Comparison of ENCODE assay signal across 23 cellular contexts in the genomic region with DNA sequence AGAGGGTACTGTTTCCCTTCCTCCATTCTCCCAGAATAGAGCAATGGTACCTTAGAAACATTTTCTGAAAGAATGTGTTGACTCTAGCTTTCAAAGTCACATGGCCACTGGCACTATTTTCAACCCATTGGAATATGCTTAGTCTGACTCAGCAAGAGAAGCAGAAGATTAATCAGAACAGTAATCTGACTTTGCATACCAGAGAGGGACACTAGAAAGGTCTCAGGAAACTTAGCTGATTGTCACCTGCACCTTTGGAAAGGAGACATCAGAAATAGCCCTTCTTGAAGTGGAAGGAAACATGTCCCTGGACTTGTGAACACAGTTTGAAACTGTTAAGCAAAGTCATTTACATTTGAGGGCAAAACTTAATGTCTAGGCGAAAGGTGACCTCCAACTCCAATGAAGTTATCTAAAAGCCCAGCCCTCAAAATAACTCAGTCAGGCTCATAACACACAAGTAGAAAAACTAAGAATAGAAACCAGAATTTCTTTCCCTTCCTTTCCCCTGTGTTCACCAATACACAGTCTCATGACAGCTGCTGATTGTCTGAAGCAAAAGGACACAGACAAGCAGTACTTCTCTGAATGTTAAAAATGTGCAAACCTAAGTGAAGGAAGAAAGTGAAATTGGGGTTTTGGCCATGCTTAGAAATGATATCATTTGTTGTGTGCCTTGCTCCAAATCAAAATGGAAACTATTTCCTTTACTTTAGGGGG.
DNase-seq lines count a peak whose midpoint lies in the region; ATAC-seq, FAIRE-seq and TF ChIP-seq lines count a peak whose summit lies in the region.
"Had no signal": no experiment of that assay in that cellular context is flagged by ENCODE, and none has a peak within 500 bp of the region (broad histone marks: within the 10 kb centered on the region; RNA-seq: fewer than 3 reads in every experiment).

No MANE protein-coding gene starts in this region.

- H3K4me1 ChIP-seq in pancreas, result no peaks in the 10 kb centered on the region
- H3K4me1 ChIP-seq in lower lobe of right lung, result no peaks in the 10 kb centered on the region
- no peaks in the 10 kb centered on the region for H3K4me1 ChIP-seq in smooth muscle cell (ENCODE audit: low read depth)
- H3K4me1 ChIP-seq: gastroesophageal sphincter, psoas muscle, SJCRH30, upper lobe of left lung had no signal

- H3K27ac ChIP-seq in pancreas (no peak overlapping the region), lower lobe of right lung (no peak overlapping the region), smooth muscle cell (ENCODE audit: low read depth) (no peak overlapping the region)
- H3K27ac ChIP-seq: gastroesophageal sphincter, psoas muscle, SJCRH30, upper lobe of left lung had no signal

- TF ChIP-seq CTCF in pancreas (IDR thresholded peaks at IDR 0.05) (no peak), lower lobe of right lung (IDR thresholded peaks at IDR 0.05) (no peak), smooth muscle cell (IDR thresholded peaks at IDR 0.05; ENCODE audit: borderline replicate concordance, insufficient read depth, poor library complexity, severe bottlenecking) (no peak)

- no peaks in the 10 kb centered on the region for H3F3A ChIP-seq in smooth muscle cell (ENCODE audit: low read depth)

- no peaks in the 10 kb centered on the region for H3K27me3 ChIP-seq in pancreas
- H3K27me3 ChIP-seq in lower lobe of right lung (ENCODE audit: low read depth), result no peaks in the 10 kb centered on the region
- no peaks in the 10 kb centered on the region for H3K27me3 ChIP-seq in smooth muscle cell (ENCODE audit: low read depth)
- H3K27me3 ChIP-seq: gastroesophageal sphincter, SJCRH30, upper lobe of left lung had no signal

- H3K79me2 ChIP-seq in smooth muscle cell (ENCODE audit: low read depth), result no peaks in the 10 kb centered on the region

- DNase-seq in pancreas (no peak), H54 (ENCODE audit: insufficient read length, low spot score) (no peak), lower lobe of right lung (no peak), GM19239 (ENCODE audit: insufficient read length, low spot score) (no peak), smooth muscle cell (lab: John Stamatoyannopoulos, UW; ENCODE audit: unreplicated experiment) (no peak)
- DNase-seq: activated gamma-delta T cell treated with Interleukin-2 at 50 U/mL for 16 hours; aorta; C1 segment of cervical spinal cord; DMS 273 treated with DMSO at 0.1 percent for 48 hours; NCI-H2081; NCI-H510A; psoas muscle; SJCRH30; stimulated activated CD4-positive, alpha-beta T cell treated with anti-CD3 and anti-CD28 coated beads, Interleukin-12 subunit alpha, Interleukin-12 subunit beta, amount 100 ng/mL, for 4 hours; stimulated activated naive CD4-positive, alpha-beta T cell treated with Interleukin-2 at 50 U/mL for 16 hours; upper lobe of left lung had no signal

- no peak overlapping the region for H3K9ac ChIP-seq in smooth muscle cell (ENCODE audit: low read depth)

- WGBS in pancreas, 2 donors, result 67 to 85% methylated on average over 1 of the region's 1 CpG
- 71% methylated on average over 1 of the region's 1 CpG for WGBS in smooth muscle cell (ENCODE audit: low lambda C conversion rate)

- H3K36me3 ChIP-seq in pancreas (no peaks in the 10 kb centered on the region), lower lobe of right lung (no peaks in the 10 kb centered on the region), smooth muscle cell (ENCODE audit: low read depth) (no peaks in the 10 kb centered on the region)
- H3K36me3 ChIP-seq: gastroesophageal sphincter, SJCRH30, upper lobe of left lung had no signal

- TF ChIP-seq POLR2A in H54 (IDR thresholded peaks at IDR 0.05; ENCODE audit: low read depth, low read length), result no peak

- H3K9me3 ChIP-seq in pancreas, result no peaks in the 10 kb centered on the region
- H3K9me3 ChIP-seq in lower lobe of right lung, result no peaks in the 10 kb centered on the region
- H3K9me3 ChIP-seq in smooth muscle cell (replicated peaks; ENCODE audit: low read depth), result no peaks in the 10 kb centered on the region
- H3K9me3 ChIP-seq: gastroesophageal sphincter, psoas muscle, SJCRH30, upper lobe of left lung had no signal

- intact Hi-C loops in pancreas (cut with DNase I) (no loop called here), lower lobe of right lung (cut with DNase I) (no loop called here)

- H3K4me2 ChIP-seq in smooth muscle cell, result no peak overlapping the region

- FAIRE-seq in pancreas (lab: Jason Lieb, UNC) (peak; percentile 32), H54 (lab: Jason Lieb, UNC) (no peak), GM19239 (lab: Jason Lieb, UNC) (no peak)
- FAIRE-seq: colon had no signal

- no peaks in the 10 kb centered on the region for H4K20me1 ChIP-seq in smooth muscle cell (ENCODE audit: low read depth)

- no peak overlapping the region for H2AFZ ChIP-seq in smooth muscle cell (ENCODE audit: low read depth)

- ATAC-seq in GM18870 (IDR thresholded peaks at IDR 0.05; ENCODE audit: unreplicated experiment) (peak; percentile 66), GM21723 (IDR thresholded peaks at IDR 0.05; ENCODE audit: unreplicated experiment) (peak; percentile 73), HG03378 (IDR thresholded peaks at IDR 0.05; ENCODE audit: unreplicated experiment) (peak; percentile 56), pancreas (no peak), lower lobe of right lung (no peak)
- ATAC-seq: activated CD4-positive, CD25-positive, alpha-beta regulatory T cell treated with anti-CD3 and anti-CD28 coated beads, Interleukin-2, amount 50 U/mL, for 24 hours; gastroesophageal sphincter; natural killer cell treated with Interleukin-12 subunit alpha and Interleukin-12 subunit beta and Interleukin-15 and Interleukin-18, amount 100 ng/mL, for 72 hours; psoas muscle had no signal

- H3K4me3 ChIP-seq in pancreas (no peak overlapping the region), lower lobe of right lung (no peak overlapping the region), smooth muscle cell (no peak overlapping the region)
- H3K4me3 ChIP-seq: gastroesophageal sphincter, psoas muscle, SJCRH30, upper lobe of left lung had no signal

Comparison
In these comparisons a context has a peak if more than half of its experiments do, and no peak if none do; other contexts are left out.
1. ATAC-seq: peak in GM18870 (single experiment), GM21723 (single experiment) and HG03378 (single experiment); none in pancreas (0 of 4) and lower lobe of right lung (0 of 2).